Comparison of ENCODE assay signal across 12 cellular contexts in the genomic region with DNA sequence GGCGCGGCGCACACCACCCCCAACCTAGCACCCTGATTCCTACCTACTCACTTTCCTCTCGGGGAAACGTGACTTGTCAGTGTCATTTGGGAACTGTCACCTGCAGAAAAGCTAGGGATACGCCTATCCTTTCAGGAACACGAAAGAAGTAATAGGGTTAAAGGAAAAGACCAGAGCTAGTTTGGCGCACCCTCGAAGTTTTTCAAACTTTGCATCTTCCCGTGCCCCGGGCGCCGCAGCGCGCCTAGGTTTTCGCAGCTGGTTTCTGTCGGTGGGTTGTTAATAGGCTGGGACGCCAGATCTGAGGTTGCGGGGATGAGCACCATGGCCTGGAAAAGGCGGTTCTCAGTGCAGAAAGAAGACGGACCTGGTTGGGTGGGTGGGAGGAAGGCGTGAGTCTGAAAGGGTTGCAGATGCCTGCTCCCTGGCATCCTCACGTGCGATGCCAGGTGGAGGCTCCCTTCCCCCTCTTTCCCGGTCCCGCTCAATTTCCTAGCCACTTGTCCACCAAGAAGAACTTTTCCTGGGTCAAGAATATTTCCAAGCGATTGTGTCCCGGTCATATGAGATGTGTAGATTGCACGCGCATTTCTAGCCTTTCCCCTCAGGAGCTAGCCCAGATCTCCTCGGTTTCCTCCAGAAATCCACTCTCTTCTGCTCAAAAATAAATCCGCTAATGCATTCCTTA. TPM values are rescaled to one million over a fixed set of nuclear protein-coding genes. Genes with fewer than 3 reads are reported as not detected.
DNase-seq lines count a peak whose midpoint lies in the region; ATAC-seq, FAIRE-seq and TF ChIP-seq lines count a peak whose summit lies in the region.
"Had no signal": no experiment of that assay in that cellular context is flagged by ENCODE, and none has a peak within 500 bp of the region (broad histone marks: within the 10 kb centered on the region; RNA-seq: fewer than 3 reads in every experiment).

No MANE protein-coding gene starts in this region.

- 3% methylated on average over 32 of the region's 32 CpGs for WGBS in right cardiac atrium
- WGBS in small intestine, 3 donors, result 4 to 8% (median 7%) methylated on average over 32 of the region's 32 CpGs

- H3K27me3 ChIP-seq in WERI-Rb-1 (ENCODE audit: insufficient read depth, low read depth, severe bottlenecking) (peaks cover 24% of the 10 kb centered on the region), right cardiac atrium (ENCODE audit: control insufficient read depth, insufficient read depth) (no peaks in the 10 kb centered on the region), small intestine (ENCODE audit: control insufficient read depth in 2 of 2, insufficient read depth in 2 of 2, low read length in 2 of 2) (peaks cover 9 to 30% of the 10 kb centered on the region in 2 donors)

- H3K4me1 ChIP-seq in right cardiac atrium (ENCODE audit: control insufficient read depth, insufficient read depth, low read length) (no peaks in the 10 kb centered on the region), small intestine (ENCODE audit: control insufficient read depth in 2 of 2, insufficient read depth in 1 of 2, low read depth in 1 of 2, low read length in 1 of 2) (peaks cover 3 to 5% of the 10 kb centered on the region in 2 donors)

- no peak for FAIRE-seq in small intestine (lab: Jason Lieb, UNC)
- FAIRE-seq: endometrium had no signal

- no peak for TF ChIP-seq CTCF in WERI-Rb-1 (IDR thresholded peaks at IDR 0.05; ENCODE audit: low read depth, low read length)

- DNase-seq in AG20443 (ENCODE audit: low spot score) (peak; percentile 8), WERI-Rb-1 (no peak), right cardiac atrium (peak in 2 of 3 donors; percentile 46 to 48), posterior vena cava (ENCODE audit: low spot score) (peak; percentile 54), LoVo (ENCODE audit: low spot score) (no peak), small intestine (no peak)
- DNase-seq: MV-4-11; SHP77; stimulated activated naive CD4-positive, alpha-beta T cell had no signal

- H3K4me3 ChIP-seq in WERI-Rb-1 (ENCODE audit: low read depth, low read length) (peak overlapping the region; percentile 47), right cardiac atrium (ENCODE audit: low read length) (peak overlapping the region; percentile 53), small intestine (ENCODE audit: low read depth in 1 of 2, low read length in 2 of 2) (no peak overlapping the region)

- H3K27ac ChIP-seq in WERI-Rb-1, result no peak overlapping the region
- peak overlapping the region; percentile 54 for H3K27ac ChIP-seq in right cardiac atrium (ENCODE audit: low read length)
- no peak overlapping the region for H3K27ac ChIP-seq in small intestine (ENCODE audit: low read depth in 1 of 2, low read length in 1 of 2)

- no peaks in the 10 kb centered on the region for H3K9me3 ChIP-seq in WERI-Rb-1 (ENCODE audit: severe bottlenecking)
- H3K9me3 ChIP-seq in right cardiac atrium (ENCODE audit: control insufficient read depth, low read length), result no peaks in the 10 kb centered on the region
- no peaks in the 10 kb centered on the region for H3K9me3 ChIP-seq in small intestine (ENCODE audit: control insufficient read depth, low read depth)

- ATAC-seq in right cardiac atrium, result peak in 1 of 2 donors; percentile 21
- no peak for ATAC-seq in GM19324 (IDR thresholded peaks at IDR 0.05; ENCODE audit: low FRiP score, unreplicated experiment)
- ATAC-seq in GM18498 (IDR thresholded peaks at IDR 0.05; ENCODE audit: unreplicated experiment), result no peak

- intact Hi-C loops in right cardiac atrium (cut with DNase I), result loop anchor here in 1 of 4 donors (10.0 kb wide), 1 partner anchor 378 kb away; no protein-coding TSS in a partner anchor
- intact Hi-C loops in posterior vena cava (cut with DNase I), result loop anchor here in 1 of 2 donors (5.0 kb wide), 1 partner anchor 375 kb away; no protein-coding TSS in a partner anchor

- H3K36me3 ChIP-seq in WERI-Rb-1 (no peaks in the 10 kb centered on the region), small intestine (ENCODE audit: control insufficient read depth in 2 of 2, insufficient read depth in 2 of 2, low read length in 2 of 2) (no peaks in the 10 kb centered on the region)

RNA-seq across cellular contexts. Expression of gene MEOX2, which starts 0.6 kb away (rescaled TPM):
- total RNA-seq in right cardiac atrium (1 to 10 TPM; 3.1 to 8.4 (median 5.8) TPM), posterior vena cava (10 to 100 TPM; 31.7 to 38.2 TPM)
- polyA plus RNA-seq in right cardiac atrium (7.3 TPM), small intestine (1 to 10 TPM in 1 of 3 donors, not detected in 2; 2.4 TPM)

Comparison
In these comparisons a context has a peak if more than half of its experiments do, and no peak if none do; other contexts are left out.
1. DNase-seq: peak in AG20443 (single experiment), right cardiac atrium (2 of 3) and posterior vena cava (single experiment); none in WERI-Rb-1 (single experiment), LoVo (single experiment) and small intestine (single experiment).
2. H3K4me3 ChIP-seq: peak in WERI-Rb-1 (single experiment) and right cardiac atrium (single experiment); none in small intestine (0 of 2).